ENCODE assay signal across 8 cellular contexts in the genomic region with DNA sequence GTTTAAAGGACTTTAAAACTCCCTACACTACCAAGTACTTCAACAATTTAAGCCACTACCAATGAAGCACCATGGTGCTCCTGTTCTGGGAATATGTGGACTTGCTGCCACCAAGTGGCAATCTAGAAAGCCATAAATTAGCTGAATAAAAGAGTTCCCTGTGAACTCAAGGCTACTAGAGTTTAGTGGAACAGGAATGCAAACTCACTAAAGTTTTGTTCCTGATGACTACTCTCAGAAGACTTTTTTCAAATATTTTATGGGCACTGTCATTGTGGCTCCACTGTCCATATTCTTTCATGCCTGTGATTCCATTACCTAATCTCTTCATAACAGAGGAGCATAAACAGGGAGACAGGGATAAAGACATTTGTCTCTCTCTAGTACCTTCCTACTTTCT.
A peak's percentile ranks its signal among the peaks of the same experiment; 100 is the strongest.
DNase-seq lines count a peak whose midpoint lies in the region; ATAC-seq and TF ChIP-seq lines count a peak whose summit lies in the region.

No MANE protein-coding gene starts in this region.

- no peak overlapping the region for H3K27ac ChIP-seq in substantia nigra (ENCODE audit: low read depth, low read length, poor library complexity, severe bottlenecking)

- DNase-seq in NCI-H2029 (lab: John Stamatoyannopoulos, UW) (peak; percentile 2), NCI-H2029 treated with DMSO at 0.1 percent for 48 hours (lab: John Stamatoyannopoulos, UW) (no peak), RPMI8226 (peak; percentile 59), kidney tubule cell (ENCODE audit: low spot score) (peak; percentile 95), substantia nigra (lab: John Stamatoyannopoulos, UW) (peak in 33 of 49 donors; percentile 2 to 82 (median 33))
- no peak for DNase-seq in central memory CD8-positive, alpha-beta T cell (ENCODE audit: low spot score in 2 of 2)
- DNase-seq in activated naive CD4-positive, alpha-beta T cell treated with anti-CD3 and anti-CD28 coated beads, Interleukin-2, amount 50 U/mL, for 16 hours, result no peak

- no peaks in the 10 kb centered on the region for H3K27me3 Mint-ChIP-seq in central memory CD8-positive, alpha-beta T cell

- no peak for ATAC-seq in central memory CD8-positive, alpha-beta T cell (replicated peaks; ENCODE audit: extremely low read depth, poor library complexity, severe bottlenecking)

- H3K27ac Mint-ChIP-seq in central memory CD8-positive, alpha-beta T cell (ENCODE audit: low read depth), result peak overlapping the region; percentile 79

- no peak overlapping the region for H3K4me3 Mint-ChIP-seq in central memory CD8-positive, alpha-beta T cell

- peaks cover 27% of the 10 kb centered on the region for H3K4me1 Mint-ChIP-seq in central memory CD8-positive, alpha-beta T cell

- peak; percentile 75 for TF ChIP-seq CTCF in LNCAP (IDR thresholded peaks at IDR 0.05)

- H3K36me3 Mint-ChIP-seq in central memory CD8-positive, alpha-beta T cell (ENCODE audit: insufficient read depth), result peaks cover 2% of the 10 kb centered on the region

- H3K9me3 Mint-ChIP-seq in central memory CD8-positive, alpha-beta T cell, result no peaks in the 10 kb centered on the region

Comparison
In these comparisons a context has a peak if more than half of its experiments do, and no peak if none do; other contexts are left out.
1. DNase-seq: peak in NCI-H2029 (single experiment), RPMI8226 (single experiment), kidney tubule cell (single experiment) and substantia nigra (33 of 49); none in NCI-H2029 treated with DMSO at 0.1 percent for 48 hours (single experiment), central memory CD8-positive, alpha-beta T cell (0 of 2) and activated naive CD4-positive, alpha-beta T cell treated with anti-CD3 and anti-CD28 coated beads, Interleukin-2, amount 50 U/mL, for 16 hours (single experiment).